8 cellular contexts compared by ENCODE assay signal in genomic region chr4:57109530-57109846, GRCh38. TPM values are rescaled to one million over a fixed set of nuclear protein-coding genes. Genes with fewer than 3 reads are reported as not detected.
DNase-seq lines count a peak whose midpoint lies in the region; ATAC-seq and TF ChIP-seq lines count a peak whose summit lies in the region.

No MANE protein-coding gene starts in this region.

- no peak for TF ChIP-seq EP300 in gastroesophageal sphincter (IDR thresholded peaks at IDR 0.05)

- H3K9me3 ChIP-seq in gastroesophageal sphincter, result no peaks in the 10 kb centered on the region
- H3K9me3 ChIP-seq in prostate gland, result no peaks in the 10 kb centered on the region

- no peak for TF ChIP-seq CTCF in VCaP (conservative IDR thresholded peaks at IDR 0.05)
- TF ChIP-seq CTCF in gastroesophageal sphincter (IDR thresholded peaks at IDR 0.05), result no peak
- no peak for TF ChIP-seq CTCF in prostate gland (IDR thresholded peaks at IDR 0.05)

- H3K4me3 ChIP-seq in gastroesophageal sphincter (peak overlapping the region; percentile 76 to 96), prostate gland (peak overlapping the region; percentile 49 to 69)

- TF ChIP-seq POLR2A in gastroesophageal sphincter (IDR thresholded peaks at IDR 0.05), result no peak
- no peak for TF ChIP-seq POLR2A in prostate gland (IDR thresholded peaks at IDR 0.05)

- H3K36me3 ChIP-seq in gastroesophageal sphincter (no peaks in the 10 kb centered on the region), prostate gland (no peaks in the 10 kb centered on the region)

- intact Hi-C loops in prostate gland (cut with DNase I), result no loop called here

- H3K27me3 ChIP-seq in gastroesophageal sphincter, result no peaks in the 10 kb centered on the region
- H3K27me3 ChIP-seq in prostate gland (replicated peaks; ENCODE audit: insufficient read depth), result no peaks in the 10 kb centered on the region

- peak; percentile 27 for DNase-seq in ELR (ENCODE audit: low read depth)
- no peak for DNase-seq in prostate gland (ENCODE audit: low spot score)
- DNase-seq in NCI-H1092 (lab: John Stamatoyannopoulos, UW), result no peak
- no peak for DNase-seq in islet precursor cell
- DNase-seq in stimulated activated CD8-positive, alpha-beta memory T cell treated with anti-CD3 and anti-CD28 coated beads, Interleukin-4, amount 100 ng/mL, for 48 hours, result no peak

- ATAC-seq in gastroesophageal sphincter, result no peak
- ATAC-seq in GM18520 (IDR thresholded peaks at IDR 0.05; ENCODE audit: unreplicated experiment), result no peak

- H3K27ac ChIP-seq in VCaP, result peak overlapping the region; percentile 83; the same call in 1 of the 2 replicates
- H3K27ac ChIP-seq in gastroesophageal sphincter, result peak overlapping the region; percentile 93 to 99 (median 98)
- H3K27ac ChIP-seq in prostate gland, result peak overlapping the region; percentile 85 to 87

- WGBS in gastroesophageal sphincter (ENCODE audit: low coverage in 1 of 2), 2 donors, result 16 to 25% methylated on average over 4 to 25 of the region's 27 CpGs
- 10% methylated on average over 27 of the region's 27 CpGs for WGBS in prostate gland

- H3K4me1 ChIP-seq in gastroesophageal sphincter (peaks cover 0 to 54% (median 0%) of the 10 kb centered on the region in 3 donors), prostate gland (replicated peaks) (no peaks in the 10 kb centered on the region)

RNA-seq across cellular contexts. Expression of gene IGFBP7, which starts 0.7 kb away (rescaled TPM):
- total RNA-seq in gastroesophageal sphincter, result 100 to 1,000 TPM; 478 to 876 (median 798) TPM
- 1,000 to 10,000 TPM in 1 of 2 donors, 100 to 1,000 TPM in 1; 322 to 1,366 TPM for total RNA-seq in prostate gland
